Comparison of ENCODE assay signal across 8 cellular contexts in the genomic region with DNA sequence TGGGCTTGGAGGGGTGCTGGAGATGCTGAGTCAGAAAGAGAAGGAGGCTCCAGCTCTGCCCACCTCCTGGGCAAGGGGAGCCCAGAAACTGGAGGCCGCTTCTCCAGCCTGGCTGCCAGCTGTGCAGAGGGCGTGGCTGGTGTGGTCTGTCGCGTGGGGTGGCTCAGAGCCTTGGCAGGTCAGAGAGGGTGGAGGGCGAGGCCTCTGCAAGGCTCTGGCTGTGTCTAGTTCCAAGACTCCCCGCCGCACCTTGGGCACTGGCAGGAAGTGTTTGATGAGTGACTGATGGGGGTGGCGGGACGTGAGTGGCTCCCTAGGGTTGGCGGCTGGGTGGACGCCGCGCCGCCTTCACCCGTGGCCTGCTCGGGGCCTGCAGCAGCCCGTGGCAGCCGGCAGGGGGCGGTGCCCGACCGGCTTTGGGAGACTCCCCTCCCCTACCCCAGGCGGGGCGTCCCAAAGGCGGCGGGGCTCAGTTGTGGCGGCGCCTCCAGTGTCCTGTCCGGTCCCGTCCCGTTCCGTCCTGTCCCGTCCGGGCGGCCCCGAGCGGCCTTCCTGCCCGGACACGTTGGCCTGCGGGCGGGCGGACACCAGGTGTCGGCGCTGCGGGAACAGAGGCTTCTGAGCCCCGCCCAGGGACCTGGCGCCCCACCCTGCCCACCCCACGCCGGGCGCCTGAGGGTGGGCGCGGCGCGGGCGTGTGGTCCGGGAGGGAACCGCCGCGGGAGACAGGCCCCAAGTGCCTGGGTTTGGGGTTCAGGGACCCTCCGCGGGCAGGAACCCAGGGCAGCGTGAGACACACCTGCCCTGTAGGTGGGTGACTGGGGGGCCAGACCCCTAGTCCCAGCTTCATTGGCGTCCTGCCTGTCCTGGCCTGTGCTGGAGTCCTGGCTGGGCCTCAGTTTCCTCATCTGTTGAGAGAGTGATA. TPM values are rescaled to one million over a fixed set of nuclear protein-coding genes. Genes with fewer than 3 reads are reported as not detected.
DNase-seq lines count a peak whose midpoint lies in the region; ATAC-seq and TF ChIP-seq lines count a peak whose summit lies in the region.

No MANE protein-coding gene starts in this region.

- 2% methylated on average over 20 of the region's 62 CpGs for WGBS in mammary epithelial cell (ENCODE audit: low coverage, missing lambda C conversion rate)

- dilution Hi-C loops in mammary epithelial cell (cut with HindIII; ENCODE audit: low sequenced_read_pairs): no loop called here

- no peaks in the 10 kb centered on the region for H4K20me1 ChIP-seq in mammary epithelial cell (ENCODE audit: insufficient read depth, low read length)

- no peaks in the 10 kb centered on the region for H3K36me3 Mint-ChIP-seq in activated B cell treated with CpG ODN at 0.5 μM for 24 hours (ENCODE audit: low read depth)

- ATAC-seq in activated B cell treated with CpG ODN at 0.5 μM for 24 hours (ENCODE audit: low read depth): peak; percentile 81
- ATAC-seq in HG03108 (IDR thresholded peaks at IDR 0.05; ENCODE audit: unreplicated experiment): no peak

- no peaks in the 10 kb centered on the region for H3K9me3 Mint-ChIP-seq in activated B cell treated with CpG ODN at 0.5 μM for 24 hours

- H3K27ac Mint-ChIP-seq in activated B cell treated with CpG ODN at 0.5 μM for 24 hours: no peak overlapping the region

- H3K27ac ChIP-seq in mammary epithelial cell (ENCODE audit: insufficient read depth, low read depth, low read length): peak overlapping the region; percentile 100

- intact Hi-C loops in activated B cell treated with CpG ODN at 0.5 μM for 24 hours (cut with micrococcal nuclease): loop anchor here (1.0 to 10.0 kb wide), 3 partner anchors 175 to 829 kb away; no protein-coding TSS in a partner anchor
- intact Hi-C loops in mammary epithelial cell (cut with micrococcal nuclease): loop anchor here (1.0 kb wide), 1 partner anchor 369 kb away; no protein-coding TSS in a partner anchor

- peak; percentile 80 for DNase-seq in CD1c-positive myeloid dendritic cell (ENCODE audit: extremely low spot score)
- peak; percentile 86 for DNase-seq in HT-29 (ENCODE audit: low spot score)
- peak; percentile 54 for DNase-seq in activated B cell treated with CpG ODN at 0.5 μM for 24 hours
- peak; percentile 95 for DNase-seq in mammary epithelial cell
- DNase-seq in kidney tubule cell (ENCODE audit: low spot score): peak; percentile 80
- peak; percentile 60 to 70 for DNase-seq in stimulated activated CD4-positive, alpha-beta T cell treated with anti-CD3 and anti-CD28 coated beads, Interleukin-2, amount 100 ng/mL, for 48 hours
- no peak for DNase-seq in NCI-H187 (lab: John Stamatoyannopoulos, UW)

- no TSS peak for BruUV-seq in mammary epithelial cell (replicated peaks; lab: Mats Ljungman, UMichigan)

- H3K4me1 ChIP-seq in mammary epithelial cell (ENCODE audit: insufficient read depth, low read length): peaks cover 83% of the 10 kb centered on the region

- peak overlapping the region; percentile 48 for H2AFZ ChIP-seq in mammary epithelial cell (ENCODE audit: low read depth, low read length)

- in situ Hi-C loops in mammary epithelial cell (cut with MboI; ENCODE audit: low sequenced_read_pairs in 2 of 2): no loop called here

- H3K9ac ChIP-seq in mammary epithelial cell (ENCODE audit: insufficient read depth, low read length): peak overlapping the region; percentile 84

- no peaks in the 10 kb centered on the region for H3K36me3 ChIP-seq in mammary epithelial cell (ENCODE audit: insufficient read depth, low read length)

- H3K27me3 ChIP-seq in mammary epithelial cell (ENCODE audit: insufficient read depth, low read length): no peaks in the 10 kb centered on the region

- H3K4me1 Mint-ChIP-seq in activated B cell treated with CpG ODN at 0.5 μM for 24 hours: peaks cover 6% of the 10 kb centered on the region

- no peak overlapping the region for H3K4me3 Mint-ChIP-seq in activated B cell treated with CpG ODN at 0.5 μM for 24 hours

- POLR2A ChIA-PET in activated B cell treated with CpG ODN at 0.5 μM for 24 hours (lab: Charles Lee): no interaction called here

- peak overlapping the region; percentile 59 for H3K4me2 ChIP-seq in mammary epithelial cell (ENCODE audit: insufficient read depth, low read depth, low read length)

- no peak overlapping the region for H3K4me3 ChIP-seq in mammary epithelial cell (replicated peaks in 1 of 3; ENCODE audit: insufficient read depth in 1 of 3, low read depth in 2 of 3, low read length in 3 of 3)

- peaks cover 23% of the 10 kb centered on the region for H3K27me3 Mint-ChIP-seq in activated B cell treated with CpG ODN at 0.5 μM for 24 hours

- no peaks in the 10 kb centered on the region for H3K79me2 ChIP-seq in mammary epithelial cell (ENCODE audit: insufficient read depth, low read length)

- H3K9me3 ChIP-seq in mammary epithelial cell (replicated peaks; ENCODE audit: insufficient read depth, low read length): no peaks in the 10 kb centered on the region

- TF ChIP-seq CTCF in activated B cell treated with CpG ODN at 0.5 μM for 24 hours (IDR thresholded peaks at IDR 0.05) (peak; percentile 52), mammary epithelial cell (conservative IDR thresholded peaks at IDR 0.05 in 1 of 2, IDR thresholded peaks at IDR 0.05 in 1 of 2; ENCODE audit: extremely low read depth in 1 of 2, insufficient read depth in 1 of 2, low read depth in 1 of 2, low read length in 2 of 2) (peak; percentile 61 to 94)

- CTCF ChIA-PET in activated B cell treated with CpG ODN at 0.5 μM for 24 hours (lab: Charles Lee): interaction anchor here (1.6 kb wide), 1 partner anchor 176 kb away, joined by 4 read pairs; no protein-coding TSS in a partner anchor
- CTCF ChIA-PET in mammary epithelial cell (lab: Charles Lee; ENCODE audit: low non-redundant PET): interaction anchor here (0.6 kb wide), 2 partner anchors 80 to 615 kb away, joined by 3 to 4 read pairs; no protein-coding TSS in a partner anchor

RNA-seq across cellular contexts. Expression of a gene that starts 39.7 kb away (rescaled TPM):
- 24.7 and 27.0 TPM in 2 replicates for total RNA-seq in HT-29 (2014; rRNA removed; shearing (Covaris generic))
- total RNA-seq in activated B cell treated with CpG ODN at 0.5 μM for 24 hours: not detected in 2 replicates
- 1 to 10 TPM; 1.8 to 2.7 TPM for total RNA-seq in mammary epithelial cell
- polyA plus RNA-seq in mammary epithelial cell: 1.2 TPM
- not detected for polyA minus RNA-seq in mammary epithelial cell

Comparison
In these comparisons a context has a peak if more than half of its experiments do, and no peak if none do; other contexts are left out.
1. DNase-seq: peak in CD1c-positive myeloid dendritic cell (single experiment), HT-29 (single experiment), activated B cell treated with CpG ODN at 0.5 μM for 24 hours (single experiment), mammary epithelial cell (single experiment), kidney tubule cell (single experiment) and stimulated activated CD4-positive, alpha-beta T cell treated with anti-CD3 and anti-CD28 coated beads, Interleukin-2, amount 100 ng/mL, for 48 hours (2 of 2); none in NCI-H187 (0 of 2).